23 cellular contexts compared by ENCODE assay signal in genomic region chr6:49523901-49524300, GRCh38. TPM values are rescaled to one million over a fixed set of nuclear protein-coding genes. Genes with fewer than 3 reads are reported as not detected.
"Had no signal": no experiment of that assay in that cellular context is flagged by ENCODE, and none has a peak within 500 bp of the region (broad histone marks: within the 10 kb centered on the region; RNA-seq: fewer than 3 reads in every experiment).

No MANE protein-coding gene starts in this region.

- H3K4me2 ChIP-seq: SK-N-SH had no signal

- DNase-seq: KBM-7, MV-4-11, NCI-H1048, NCI-H1105, NCI-H1417, NCI-H1436 treated with DMSO at 0.1 percent for 48 hours, NCI-H1694, NCI-H1930, NCI-H2081 treated with DMSO at 0.1 percent for 48 hours, NCI-H2171, NCI-H226, NCI-H446, NCI-H510A, NCI-H524 treated with DMSO at 0.1 percent for 48 hours, NCI-H774, SK-N-SH, SW 1271 had no signal

- ATAC-seq: Panc1 had no signal

- H3K9ac ChIP-seq: SK-N-SH had no signal

- H3K27ac ChIP-seq: HL-60, RWPE1 had no signal

- H3K9me3 ChIP-seq: SK-N-SH had no signal

- H3K9me2 ChIP-seq: SK-N-SH had no signal

RNA-seq across cellular contexts. Expression of gene GLYATL3, which starts 24.2 kb away (rescaled TPM):
- total RNA-seq: LHCN-M2, MCF 10A, SK-MEL-5 had no signal

RNA-seq across cellular contexts. Expression of gene C6orf141, which starts 26.6 kb away (rescaled TPM):
- total RNA-seq: SK-MEL-5 had no signal
